Comparison of ENCODE assay signal across 8 cellular contexts in the genomic region with DNA sequence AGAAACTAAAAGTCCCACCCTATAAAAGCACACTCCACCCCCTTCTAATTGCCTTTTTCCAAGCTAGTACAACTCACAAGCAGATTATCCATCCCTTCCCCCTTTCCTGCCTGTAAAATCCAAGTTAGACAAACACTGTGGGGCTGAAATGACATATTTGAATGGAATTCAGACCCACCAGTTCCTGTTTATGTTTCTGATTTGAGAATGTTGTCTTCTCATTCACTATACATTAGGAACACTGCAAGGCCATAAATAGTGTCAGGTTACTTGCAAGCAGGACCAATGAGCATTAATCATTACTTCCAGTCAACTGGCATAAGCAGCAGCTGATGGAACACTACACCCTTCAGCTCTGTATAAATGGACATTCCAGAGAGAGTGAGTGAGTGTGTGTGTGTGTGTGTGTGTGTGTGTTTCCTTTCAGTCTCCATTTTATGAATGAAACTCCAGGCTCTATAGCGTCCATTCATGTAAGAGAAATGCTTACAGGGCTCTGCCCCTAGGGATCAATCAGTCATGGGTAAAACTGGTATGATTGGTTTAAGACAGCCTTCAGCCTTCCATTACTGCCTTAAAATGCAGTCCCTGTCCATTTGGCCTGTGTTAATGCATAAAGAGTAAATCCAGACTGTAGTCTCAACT.
DNase-seq lines count a peak whose midpoint lies in the region; ATAC-seq lines count a peak whose summit lies in the region.

No MANE protein-coding gene starts in this region.

- H2BK120ac ChIP-seq in trophoblast cell (ENCODE audit: insufficient read depth, low read length, poor library complexity), result no peak overlapping the region

- WGBS in trophoblast cell (ENCODE audit: extremely low coverage, insufficient coverage, insufficient read length), result no CpG with 5 or more reads among the region's 1 CpG

- H4K12ac ChIP-seq in trophoblast cell (ENCODE audit: low read depth, low read length), result no peak overlapping the region

- H3K9me3 ChIP-seq in trophoblast cell (ENCODE audit: insufficient read depth, low read depth, low read length), result no peaks in the 10 kb centered on the region

- no peaks in the 10 kb centered on the region for H3K4me1 ChIP-seq in trophoblast cell (ENCODE audit: control insufficient read depth in 1 of 2, insufficient read depth in 2 of 2, low read length in 2 of 2)

- no peak overlapping the region for H2BK12ac ChIP-seq in trophoblast cell (ENCODE audit: low read length)

- H3K4me2 ChIP-seq in trophoblast cell (ENCODE audit: low read length), result no peak overlapping the region

- DNase-seq in HS-27A (ENCODE audit: low read depth) (peak; percentile 91), NCI-H82 treated with DMSO at 0.1 percent for 48 hours (lab: John Stamatoyannopoulos, UW; ENCODE audit: unreplicated experiment) (peak; percentile 38), epidermal melanocyte (ENCODE audit: insufficient read length, low spot score) (peak; percentile 87), trophoblast cell (peak; percentile 31 to 37)
- DNase-seq in activated T-cell treated with anti-CD3 and anti-CD28 coated beads, Interleukin-2, amount 50 U/mL, for 1 hour, result no peak

- H3K18ac ChIP-seq in trophoblast cell (ENCODE audit: low read length), result no peak overlapping the region

- H3K27me3 ChIP-seq in trophoblast cell (ENCODE audit: insufficient read depth, low read length), result no peaks in the 10 kb centered on the region

- H3K9ac ChIP-seq in trophoblast cell (ENCODE audit: low read length), result no peak overlapping the region

- no peak overlapping the region for H4K91ac ChIP-seq in trophoblast cell (ENCODE audit: low read depth, low read length)

- no peak overlapping the region for H3K14ac ChIP-seq in trophoblast cell (ENCODE audit: low read length)

- H3K27ac ChIP-seq in trophoblast cell (ENCODE audit: low read depth, low read length), result no peak overlapping the region

- no peak overlapping the region for H3K4ac ChIP-seq in trophoblast cell (ENCODE audit: low read depth, low read length)

- H2BK5ac ChIP-seq in trophoblast cell (ENCODE audit: low read depth, low read length, poor library complexity), result no peak overlapping the region

- H3K4me3 ChIP-seq in trophoblast cell (ENCODE audit: low read depth, low read length), result no peak overlapping the region

- H3K79me1 ChIP-seq in trophoblast cell (ENCODE audit: low read length), result no peaks in the 10 kb centered on the region

- no peak overlapping the region for H4K8ac ChIP-seq in trophoblast cell (ENCODE audit: low read depth, low read length)

- H3K23ac ChIP-seq in trophoblast cell (ENCODE audit: low read length), result no peak overlapping the region

- no peaks in the 10 kb centered on the region for H3K36me3 ChIP-seq in trophoblast cell (ENCODE audit: control insufficient read depth in 1 of 2, insufficient read depth in 2 of 2, low read length in 2 of 2)

- no peak overlapping the region for H2AK5ac ChIP-seq in trophoblast cell (ENCODE audit: low read length)

- ATAC-seq in HG02763 (IDR thresholded peaks at IDR 0.05; ENCODE audit: unreplicated experiment) (no peak), GM19452 (IDR thresholded peaks at IDR 0.05; ENCODE audit: unreplicated experiment) (no peak), HG03159 (IDR thresholded peaks at IDR 0.05; ENCODE audit: unreplicated experiment) (no peak)

- no peak overlapping the region for H2AFZ ChIP-seq in trophoblast cell (ENCODE audit: insufficient read depth, low read length, poor library complexity)

- no peaks in the 10 kb centered on the region for H3K79me2 ChIP-seq in trophoblast cell (ENCODE audit: control insufficient read depth, insufficient read depth, low read length, poor library complexity)
